Comparison of ENCODE assay signal across 8 cellular contexts in the genomic region with DNA sequence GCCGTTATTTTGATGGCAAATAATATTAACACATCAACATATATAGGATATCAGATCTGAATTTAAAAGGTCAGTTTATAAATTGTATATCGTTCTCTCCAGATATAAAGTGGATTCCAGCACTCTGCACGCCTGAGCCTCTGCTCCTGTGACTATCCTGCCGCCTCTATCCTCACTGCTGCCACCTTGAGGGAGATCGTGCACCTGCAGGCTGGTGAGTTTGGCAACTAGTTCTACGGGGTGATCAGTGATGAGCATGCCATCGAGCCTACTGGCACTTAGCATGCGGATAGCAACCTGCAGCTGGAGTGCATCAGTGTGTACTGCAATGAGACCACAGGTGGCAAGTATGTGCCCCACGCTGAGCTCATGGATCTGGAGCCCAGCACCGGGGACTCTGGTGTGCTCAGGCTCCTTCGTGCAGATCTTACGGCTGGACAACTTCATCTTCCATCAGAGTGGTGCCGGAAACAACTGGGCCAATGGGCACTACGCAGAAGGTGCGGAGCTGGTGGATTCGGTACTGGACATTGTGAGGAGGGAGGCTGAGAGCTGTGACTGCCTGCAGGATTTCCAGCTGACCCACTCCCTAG.
DNase-seq lines count a peak whose midpoint lies in the region; ATAC-seq and TF ChIP-seq lines count a peak whose summit lies in the region.

No MANE protein-coding gene starts in this region.

- peak; percentile 80 for TF ChIP-seq CTCF in endothelial cell (IDR thresholded peaks at IDR 0.05; ENCODE audit: unreplicated experiment)

- H3K4me1 Mint-ChIP-seq in endothelial cell (ENCODE audit: unreplicated experiment): no peaks in the 10 kb centered on the region

- no peaks in the 10 kb centered on the region for H3K9me3 Mint-ChIP-seq in endothelial cell (ENCODE audit: unreplicated experiment)

- ATAC-seq in GM18873 (IDR thresholded peaks at IDR 0.05; ENCODE audit: low FRiP score, unreplicated experiment): peak; percentile 88
- peak; percentile 98 for ATAC-seq in HG03066 (IDR thresholded peaks at IDR 0.05; ENCODE audit: low read depth, unreplicated experiment)

- no peak overlapping the region for H3K4me3 Mint-ChIP-seq in endothelial cell (ENCODE audit: unreplicated experiment)

- no peaks in the 10 kb centered on the region for H3K27me3 Mint-ChIP-seq in endothelial cell (ENCODE audit: unreplicated experiment)

- DNase-seq in C1 segment of cervical spinal cord (lab: John Stamatoyannopoulos, UW): peak in 8 of 14 donors; percentile 1 to 59 (median 15)
- peak; percentile 38 for DNase-seq in NCI-H748 (lab: John Stamatoyannopoulos, UW; ENCODE audit: unreplicated experiment)
- peak; percentile 86 for DNase-seq in activated CD8-positive, alpha-beta memory T cell treated with anti-CD3 and anti-CD28 coated beads for 24 hours
- DNase-seq in endothelial cell (ENCODE audit: low spot score): peak; percentile 89
- DNase-seq in myocyte (ENCODE audit: low read depth): peak; percentile 78
- peak; percentile 55 for DNase-seq in stimulated activated CD8-positive, alpha-beta memory T cell treated with anti-CD3 and anti-CD28 coated beads, Interleukin-7, amount 100 ng/mL, for 24 hours (ENCODE audit: low read depth)

- no peak overlapping the region for H3K27ac Mint-ChIP-seq in endothelial cell (ENCODE audit: unreplicated experiment)

- H3K36me3 Mint-ChIP-seq in endothelial cell (ENCODE audit: low read depth, unreplicated experiment): no peaks in the 10 kb centered on the region

Comparison
In these comparisons a context has a peak if more than half of its experiments do, and no peak if none do; other contexts are left out.
1. Peak in every context shown above with its lines: DNase-seq and ATAC-seq.
2. DNase-seq: peak in every context shown above with its lines; median percentile 89 in endothelial cell; 86 in activated CD8-positive, alpha-beta memory T cell treated with anti-CD3 and anti-CD28 coated beads for 24 hours; 78 in myocyte; 55 in stimulated activated CD8-positive, alpha-beta memory T cell treated with anti-CD3 and anti-CD28 coated beads, Interleukin-7, amount 100 ng/mL, for 24 hours; 38 in NCI-H748; 15 in C1 segment of cervical spinal cord.